Comparison of ENCODE assay signal across 12 cellular contexts in the genomic region with DNA sequence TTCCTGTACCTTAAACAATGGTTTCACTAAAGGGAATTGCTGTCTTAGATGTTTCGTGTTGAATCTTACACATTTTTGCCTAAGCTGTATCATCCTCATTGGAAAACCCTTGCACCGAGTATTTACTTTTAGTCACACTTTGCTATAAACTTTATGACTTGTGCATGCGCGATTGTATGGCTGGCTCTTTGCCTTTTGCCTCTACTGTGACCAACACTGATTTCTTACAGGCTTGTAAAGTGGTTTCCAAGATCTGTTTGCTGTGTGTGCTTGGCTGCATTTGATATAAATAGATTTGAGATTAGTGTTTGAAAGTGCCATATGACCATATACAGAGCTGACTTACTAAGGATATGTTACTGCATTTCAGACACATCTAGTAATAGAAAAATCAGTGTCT. TPM values are rescaled to one million over a fixed set of nuclear protein-coding genes. Genes with fewer than 3 reads are reported as not detected.
A peak's percentile ranks its signal among the peaks of the same experiment; 100 is the strongest.
DNase-seq lines count a peak whose midpoint lies in the region; ATAC-seq and TF ChIP-seq lines count a peak whose summit lies in the region.
"Had no signal": no experiment of that assay in that cellular context is flagged by ENCODE, and none has a peak within 500 bp of the region (broad histone marks: within the 10 kb centered on the region; RNA-seq: fewer than 3 reads in every experiment).

No MANE protein-coding gene starts in this region.

- POLR2A ChIA-PET in SK-N-SH (lab: Yijun Ruan, JAX): no interaction called here

- no peak overlapping the region for H3K27ac ChIP-seq in CD4-positive, CD25-positive, alpha-beta regulatory T cell (ENCODE audit: insufficient read depth, low read length, poor library complexity, severe bottlenecking)
- H3K27ac ChIP-seq in epithelial cell of prostate (no peak overlapping the region), SK-N-SH (ENCODE audit: low read depth in 2 of 2, low read length in 1 of 2) (no peak overlapping the region; a peak in 1 of 4 replicates)

- in situ Hi-C loops in ACHN (cut with HindIII; ENCODE audit: low pct_ligation_motif_present, low pct_unique_long_range_greater_than_20kb, low sequenced_read_pairs): no loop called here

- H3K27ac Mint-ChIP-seq in CD4-positive, CD25-positive, alpha-beta regulatory T cell: peak overlapping the region; percentile 90 to 95 (median 91)
- H3K27ac Mint-ChIP-seq in IgD-negative memory B cell (peak overlapping the region in 2 of 3 donors; percentile 54 to 80), nephron (peak overlapping the region in 2 of 3 experiments; percentile 5)

- H3K9me2 ChIP-seq in SK-N-SH: no peaks in the 10 kb centered on the region

- no peaks in the 10 kb centered on the region for H3K27me3 ChIP-seq in CD4-positive, CD25-positive, alpha-beta regulatory T cell (ENCODE audit: control insufficient read depth, insufficient read depth, low read length)
- H3K27me3 ChIP-seq in SK-N-SH (ENCODE audit: insufficient read depth): no peaks in the 10 kb centered on the region

- H3F3A ChIP-seq in SK-N-SH (replicated peaks; ENCODE audit: insufficient read depth): peaks cover 7% of the 10 kb centered on the region

- H3K9ac ChIP-seq in SK-N-SH: no peak overlapping the region

- no peaks in the 10 kb centered on the region for H3K9me3 ChIP-seq in CD4-positive, CD25-positive, alpha-beta regulatory T cell (ENCODE audit: control insufficient read depth in 2 of 2, low read length in 2 of 2)
- H3K9me3 ChIP-seq in SK-N-SH: no peaks in the 10 kb centered on the region

- ATAC-seq in CD4-positive, CD25-positive, alpha-beta regulatory T cell (ENCODE audit: low read depth in 2 of 2): no peak

- H3K9me3 Mint-ChIP-seq in CD4-positive, CD25-positive, alpha-beta regulatory T cell: no peaks in the 10 kb centered on the region
- H3K9me3 Mint-ChIP-seq in IgD-negative memory B cell: peaks cover 0 to 2% (median 0%) of the 10 kb centered on the region in 3 donors
- no peaks in the 10 kb centered on the region for H3K9me3 Mint-ChIP-seq in nephron

- WGBS in SK-N-SH (ENCODE audit: low lambda C conversion rate): 80% methylated on average over 4 of the region's 4 CpGs

- peak overlapping the region in 3 of 4 donors; percentile 34 to 38 (median 37) for H3K4me3 Mint-ChIP-seq in CD4-positive, CD25-positive, alpha-beta regulatory T cell
- H3K4me3 Mint-ChIP-seq in IgD-negative memory B cell: peak overlapping the region in 1 of 4 donors; percentile 72
- no peak overlapping the region for H3K4me3 Mint-ChIP-seq in nephron

- H3K4me1 Mint-ChIP-seq in CD4-positive, CD25-positive, alpha-beta regulatory T cell: peaks cover 47 to 91% (median 62%) of the 10 kb centered on the region in 4 donors
- H3K4me1 Mint-ChIP-seq in IgD-negative memory B cell (peaks cover 48 to 61% (median 52%) of the 10 kb centered on the region in 3 donors), nephron (peaks cover 30% of the 10 kb centered on the region)

- peaks cover 76% of the 10 kb centered on the region for H3K4me1 ChIP-seq in CD4-positive, CD25-positive, alpha-beta regulatory T cell (ENCODE audit: control insufficient read depth, insufficient read depth, low read length, poor library complexity, severe bottlenecking)
- H3K4me1 ChIP-seq in SK-N-SH (ENCODE audit: control insufficient read depth in 1 of 2, insufficient read depth in 2 of 2, low read depth in 1 of 2, low read length in 1 of 2): peaks cover 6 to 10% of the 10 kb centered on the region in 2 experiments; a peak in 2 of 4 replicates

- no peak for TF ChIP-seq RAD21 in SK-N-SH (IDR thresholded peaks at IDR 0.05; ENCODE audit: low read length)

- CTCF ChIA-PET in SK-N-SH (lab: Yijun Ruan, JAX): interaction anchor here (1.1 to 2.4 kb wide), 4 partner anchors 9 to 151 kb away, joined by 3 to 7 read pairs (median 4); no protein-coding TSS in a partner anchor

- H3K79me2 ChIP-seq in SK-N-SH (ENCODE audit: insufficient read depth): peaks cover 67% of the 10 kb centered on the region

- no peak for TF ChIP-seq EP300 in SK-N-SH (IDR thresholded peaks at IDR 0.05; ENCODE audit: borderline replicate concordance in 1 of 2, low read depth in 1 of 2, low read length in 1 of 2)

- H3K27me3 Mint-ChIP-seq in CD4-positive, CD25-positive, alpha-beta regulatory T cell: no peaks in the 10 kb centered on the region
- H3K27me3 Mint-ChIP-seq in IgD-negative memory B cell: no peaks in the 10 kb centered on the region
- H3K27me3 Mint-ChIP-seq in nephron (ENCODE audit: low read depth): no peaks in the 10 kb centered on the region

- no peak overlapping the region for H3K4me3 ChIP-seq in CD4-positive, CD25-positive, alpha-beta regulatory T cell (ENCODE audit: low read depth, low read length)
- H3K4me3 ChIP-seq in SK-N-SH (ENCODE audit: low read depth in 2 of 2, low read length in 1 of 2): no peak overlapping the region

- H3K36me3 Mint-ChIP-seq in CD4-positive, CD25-positive, alpha-beta regulatory T cell: peaks cover 28% of the 10 kb centered on the region
- H3K36me3 Mint-ChIP-seq in IgD-negative memory B cell: no peaks in the 10 kb centered on the region
- no peaks in the 10 kb centered on the region for H3K36me3 Mint-ChIP-seq in nephron (ENCODE audit: low read depth)

- no peak for DNase-seq in CD4-positive, CD25-positive, alpha-beta regulatory T cell
- DNase-seq in epithelial cell of prostate (ENCODE audit: low read depth, low spot score) (peak; percentile 57), ACHN (no peak), NOMO-1 treated with DMSO at 0.1 percent for 48 hours (lab: John Stamatoyannopoulos, UW; ENCODE audit: unreplicated experiment) (no peak), SK-N-SH (no peak)
- DNase-seq in stimulated activated naive CD4-positive, alpha-beta T cell treated with Interleukin-2 at 50 U/mL for 16 hours (lab: John Stamatoyannopoulos, UW): no peak
- DNase-seq: activated T-cell treated with anti-CD3 and anti-CD28 coated beads, Interleukin-2, amount 50 U/mL, for 1 hour; DMS 273 treated with DMSO at 0.1 percent for 48 hours; NCI-H187; T-helper 9 cell had no signal

- H3K4me2 ChIP-seq in SK-N-SH: no peak overlapping the region

- no peak overlapping the region for H2AFZ ChIP-seq in SK-N-SH (ENCODE audit: low read depth)

- peaks cover 10% of the 10 kb centered on the region for H3K36me3 ChIP-seq in CD4-positive, CD25-positive, alpha-beta regulatory T cell (ENCODE audit: control insufficient read depth, insufficient read depth, low read length)
- H3K36me3 ChIP-seq in SK-N-SH (replicated peaks in 1 of 2; ENCODE audit: control insufficient read depth in 1 of 2, insufficient read depth in 2 of 2, low read length in 1 of 2): no peaks in the 10 kb centered on the region

- TF ChIP-seq CTCF in nephron (IDR thresholded peaks at IDR 0.05; ENCODE audit: unreplicated experiment in 3 of 3) (no peak), SK-N-SH (IDR thresholded peaks at IDR 0.05) (no peak)

- 0 out of 2 replicates have a peak, but pooled peaks cover 5% of the 10 kb centered on the region for H4K20me1 ChIP-seq in SK-N-SH (ENCODE audit: insufficient read depth)

TF ChIP-seq in SK-N-SH, 30 proteins besides CTCF, POLR2A, EP300 and RAD21 (continues in another document):
- TF ChIP-seq JUND (IDR thresholded peaks at IDR 0.05) (no peak), GATA2 (CRISPR knock-in tag; IDR thresholded peaks at IDR 0.05) (no peak), CHD2 (IDR thresholded peaks at IDR 0.05; ENCODE audit: low read length, partially characterized antibody) (no peak), EZH2phosphoT487 (IDR thresholded peaks at IDR 0.05; ENCODE audit: borderline replicate concordance, low read depth) (no peak), POLR2AphosphoS5 (IDR thresholded peaks at IDR 0.05; ENCODE audit: low read depth, low read length) (no peak), RCOR1 (IDR thresholded peaks at IDR 0.05; ENCODE audit: low read length) (no peak), GABPA (IDR thresholded peaks at IDR 0.05; ENCODE audit: low read depth) (no peak), FOXJ3 (CRISPR knock-in tag; IDR thresholded peaks at IDR 0.05) (no peak), PBX3 (IDR thresholded peaks at IDR 0.05) (no peak), SIN3A (IDR thresholded peaks at IDR 0.05; ENCODE audit: borderline replicate concordance, low read depth, low read length) (no peak), RFX5 (IDR thresholded peaks at IDR 0.05; ENCODE audit: low read length) (no peak), MXI1 (IDR thresholded peaks at IDR 0.05; ENCODE audit: low read depth, low read length) (no peak), ELF1 (IDR thresholded peaks at IDR 0.05) (no peak), TCF12 (IDR thresholded peaks at IDR 0.05) (no peak), SMC3 (IDR thresholded peaks at IDR 0.05; ENCODE audit: low read depth, low read length) (no peak), NRF1 (IDR thresholded peaks at IDR 0.05; ENCODE audit: low read depth, low read length) (no peak), IRF3 (IDR thresholded peaks at IDR 0.05; ENCODE audit: low read depth, low read length) (no peak)
- TF ChIP-seq, protein P1, sequence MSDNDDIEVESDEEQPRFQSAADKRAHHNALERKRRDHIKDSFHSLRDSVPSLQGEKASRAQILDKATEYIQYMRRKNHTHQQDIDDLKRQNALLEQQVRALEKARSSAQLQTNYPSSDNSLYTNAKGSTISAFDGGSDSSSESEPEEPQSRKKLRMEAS (IDR thresholded peaks at IDR 0.05; ENCODE audit: low read depth): no peak

RNA-seq across cellular contexts. Expression of gene RASSF3, which starts 40.5 kb away (rescaled TPM):
- 158 TPM for total RNA-seq in CD4-positive, CD25-positive, alpha-beta regulatory T cell
- 10 to 100 TPM in 2 of 4 donors, 1 to 10 TPM in 2; 5.5 to 12.8 (median 8.0) TPM for polyA plus RNA-seq in CD4-positive, CD25-positive, alpha-beta regulatory T cell
- polyA plus RNA-seq in IgD-negative memory B cell (3.4 TPM), SK-N-SH (2012; rRNA removed) (11.1 and 15.0 TPM in 2 replicates)
- 10.6 and 12.3 TPM in 2 replicates for polyA plus RNA-seq in SK-N-SH (2012; cell fraction: cytosol; rRNA removed)
- 6.8 and 7.0 TPM in 2 replicates for polyA plus RNA-seq in SK-N-SH (2012; cell fraction: nucleus; rRNA removed)

Comparison
In these comparisons a context has a peak if more than half of its experiments do, and no peak if none do; other contexts are left out.
1. H3K27ac Mint-ChIP-seq: peak in every context shown above with its lines; median percentile 91 in CD4-positive, CD25-positive, alpha-beta regulatory T cell; 67 in IgD-negative memory B cell; 5 in nephron.
2. H3K4me3 Mint-ChIP-seq: peak in CD4-positive, CD25-positive, alpha-beta regulatory T cell (3 of 4); none in nephron (0 of 3).